27 cellular contexts compared by ENCODE assay signal in the genomic region with DNA sequence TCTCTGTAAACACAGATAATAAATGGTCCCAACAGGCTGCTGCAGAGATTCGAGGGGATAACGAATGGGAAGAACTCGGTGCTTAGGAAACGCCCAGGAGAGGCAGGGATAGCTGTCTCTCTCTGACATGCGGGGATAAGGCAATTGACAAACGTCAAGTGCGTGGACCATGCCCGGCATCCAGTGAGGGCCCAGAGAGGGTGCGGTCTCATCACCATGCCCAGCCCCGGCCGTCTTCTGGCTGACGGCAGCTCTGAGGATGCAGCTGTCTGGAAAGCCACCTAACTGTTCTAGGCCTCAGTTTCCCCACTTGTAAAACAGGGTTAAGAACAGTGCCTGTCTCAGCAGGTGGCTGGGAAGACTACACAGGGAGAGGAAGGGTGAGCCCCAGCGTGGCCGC.
"Had no signal": no experiment of that assay in that cellular context is flagged by ENCODE, and none has a peak within 500 bp of the region (broad histone marks: within the 10 kb centered on the region; RNA-seq: fewer than 3 reads in every experiment).

No MANE protein-coding gene starts in this region.

- H3K9me3 Mint-ChIP-seq: activated CD4-positive, alpha-beta memory T cell treated with anti-CD3 and anti-CD28 coated beads for 36 hours; activated naive CD4-positive, alpha-beta T cell treated with anti-CD3 and anti-CD28 coated beads, Interleukin-2, amount 10 ng/mL, durations not matched to agents 7 days and 5 days; activated naive CD4-positive, alpha-beta T cell treated with anti-CD3 and anti-CD28 coated beads, Interleukin-2, amount 50 U/mL, for 72 hours; activated naive CD8-positive, alpha-beta T cell treated with anti-CD3 and anti-CD28 coated beads, Interleukin-2, amount 10 ng/mL, durations not matched to agents 7 days and 5 days; activated T-cell treated with anti-CD3 and anti-CD28 coated beads, Interleukin-2, amount 50 U/mL, for 72 hours; brain; dendritic cell treated with granulocyte-macrophage colony-stimulating factor and Interleukin-4, amounts not matched to agents 40 ng/mL and 50 ng/mL, for 4 days; endodermal cell had no signal

- DNase-seq: activated CD4-positive, alpha-beta memory T cell treated with anti-CD3 and anti-CD28 coated beads for 36 hours; activated CD4-positive, alpha-beta T cell treated with anti-CD3 and anti-CD28 coated beads for 1 hour; activated CD4-positive, alpha-beta T cell treated with anti-CD3 and anti-CD28 coated beads for 4 hours; activated CD8-positive, alpha-beta memory T cell treated with anti-CD3 and anti-CD28 coated beads, Interleukin-2, amount 10 ng/mL, durations not matched to agents 7 days and 5 days; activated CD8-positive, alpha-beta memory T cell treated with anti-CD3 and anti-CD28 coated beads, Interleukin-2, amount 50 U/mL, for 4 hours; activated CD8-positive, alpha-beta T cell treated with anti-CD3 and anti-CD28 coated beads, Interleukin-2, amount 10 ng/mL, durations not matched to agents 7 days and 5 days; activated gamma-delta T cell; activated naive CD4-positive, alpha-beta T cell; activated naive CD4-positive, alpha-beta T cell treated with anti-CD3 and anti-CD28 coated beads, Interleukin-2, amount 10 ng/mL, durations not matched to agents 7 days and 5 days; activated naive CD8-positive, alpha-beta T cell treated with anti-CD3 and anti-CD28 coated beads, Interleukin-2, amount 10 ng/mL, durations not matched to agents 7 days and 5 days; activated T-cell treated with anti-CD3 and anti-CD28 coated beads, Interleukin-2, amount 50 U/mL, for 1 hour; activated T-cell treated with anti-CD3 and anti-CD28 coated beads, Interleukin-2, amount 50 U/mL, for 72 hours; central memory CD4-positive, alpha-beta T cell; dorsolateral prefrontal cortex; effector memory CD4-positive, alpha-beta T cell; endodermal cell; foreskin fibroblast; head of caudate nucleus; T-helper 2 cell had no signal

- H3K27me3 Mint-ChIP-seq: activated CD4-positive, alpha-beta memory T cell treated with anti-CD3 and anti-CD28 coated beads for 36 hours; activated CD8-positive, alpha-beta memory T cell treated with anti-CD3 and anti-CD28 coated beads, Interleukin-2, amount 10 ng/mL, durations not matched to agents 7 days and 5 days; activated naive CD4-positive, alpha-beta T cell treated with anti-CD3 and anti-CD28 coated beads, Interleukin-2, amount 10 ng/mL, durations not matched to agents 7 days and 5 days; activated naive CD8-positive, alpha-beta T cell treated with anti-CD3 and anti-CD28 coated beads, Interleukin-2, amount 10 ng/mL, durations not matched to agents 7 days and 5 days; dendritic cell treated with granulocyte-macrophage colony-stimulating factor and Interleukin-4, amounts not matched to agents 40 ng/mL and 50 ng/mL, for 4 days had no signal

- H3K36me3 ChIP-seq: ascending aorta, breast epithelium, cardiac muscle cell had no signal

- H3K27me3 ChIP-seq: ascending aorta, breast epithelium, cardiac muscle cell, dorsolateral prefrontal cortex had no signal

- ATAC-seq: activated CD8-positive, alpha-beta memory T cell treated with anti-CD3 and anti-CD28 coated beads, Interleukin-2, amount 10 ng/mL, durations not matched to agents 7 days and 5 days; activated CD8-positive, alpha-beta T cell treated with anti-CD3 and anti-CD28 coated beads, Interleukin-2, amount 10 ng/mL, durations not matched to agents 7 days and 5 days; activated naive CD4-positive, alpha-beta T cell treated with anti-CD3 and anti-CD28 coated beads, Interleukin-2, amount 50 U/mL, for 72 hours; activated T-cell treated with anti-CD3 and anti-CD28 coated beads, Interleukin-2, amount 50 U/mL, for 72 hours; esophagus mucosa had no signal

- H3K4me3 Mint-ChIP-seq: activated CD4-positive, alpha-beta memory T cell treated with anti-CD3 and anti-CD28 coated beads for 36 hours; activated CD8-positive, alpha-beta memory T cell treated with anti-CD3 and anti-CD28 coated beads, Interleukin-2, amount 10 ng/mL, durations not matched to agents 7 days and 5 days; activated CD8-positive, alpha-beta T cell treated with anti-CD3 and anti-CD28 coated beads, Interleukin-2, amount 10 ng/mL, durations not matched to agents 7 days and 5 days; activated naive CD4-positive, alpha-beta T cell treated with anti-CD3 and anti-CD28 coated beads, Interleukin-2, amount 10 ng/mL, durations not matched to agents 7 days and 5 days; activated naive CD8-positive, alpha-beta T cell treated with anti-CD3 and anti-CD28 coated beads, Interleukin-2, amount 10 ng/mL, durations not matched to agents 7 days and 5 days; activated T-cell treated with anti-CD3 and anti-CD28 coated beads, Interleukin-2, amount 50 U/mL, for 72 hours; brain; dendritic cell treated with granulocyte-macrophage colony-stimulating factor and Interleukin-4, amounts not matched to agents 40 ng/mL and 50 ng/mL, for 4 days; endodermal cell had no signal

- H3K27ac ChIP-seq: ascending aorta, breast epithelium, cardiac muscle cell, coronary artery, dorsolateral prefrontal cortex had no signal

- H3K27ac Mint-ChIP-seq: activated CD4-positive, alpha-beta memory T cell treated with anti-CD3 and anti-CD28 coated beads for 36 hours; activated CD8-positive, alpha-beta memory T cell treated with anti-CD3 and anti-CD28 coated beads, Interleukin-2, amount 10 ng/mL, durations not matched to agents 7 days and 5 days; activated naive CD4-positive, alpha-beta T cell treated with anti-CD3 and anti-CD28 coated beads, Interleukin-2, amount 10 ng/mL, durations not matched to agents 7 days and 5 days; activated T-cell treated with anti-CD3 and anti-CD28 coated beads, Interleukin-2, amount 50 U/mL, for 72 hours; dendritic cell treated with granulocyte-macrophage colony-stimulating factor and Interleukin-4, amounts not matched to agents 40 ng/mL and 50 ng/mL, for 4 days; endodermal cell had no signal

- H3K4me3 ChIP-seq: ascending aorta, breast epithelium, cardiac muscle cell, coronary artery, dorsolateral prefrontal cortex had no signal

- H3K4me1 Mint-ChIP-seq: endodermal cell had no signal

- H3K36me3 Mint-ChIP-seq: activated CD4-positive, alpha-beta memory T cell treated with anti-CD3 and anti-CD28 coated beads for 36 hours; activated naive CD4-positive, alpha-beta T cell treated with anti-CD3 and anti-CD28 coated beads, Interleukin-2, amount 50 U/mL, for 72 hours had no signal

- H3K9me3 ChIP-seq: ascending aorta, breast epithelium had no signal
